ENCODE assay signal across 13 cellular contexts in genomic region chr7:45035909-45036308, GRCh38. TPM values are rescaled to one million over a fixed set of nuclear protein-coding genes. Genes with fewer than 3 reads are reported as not detected.
A peak's percentile ranks its signal among the peaks of the same experiment; 100 is the strongest.
DNase-seq lines count a peak whose midpoint lies in the region; ATAC-seq and TF ChIP-seq lines count a peak whose summit lies in the region.
"Had no signal": no experiment of that assay in that cellular context is flagged by ENCODE, and none has a peak within 500 bp of the region (broad histone marks: within the 10 kb centered on the region; RNA-seq: fewer than 3 reads in every experiment).

No MANE protein-coding gene starts in this region.

- H2AFZ ChIP-seq in Loucy (ENCODE audit: low read length) (no peak overlapping the region), SK-N-SH (ENCODE audit: low read depth) (no peak overlapping the region)

- H3K9ac ChIP-seq in Loucy (ENCODE audit: low read depth, low read length, poor library complexity, severe bottlenecking) = peak overlapping the region; percentile 37
- no peak overlapping the region for H3K9ac ChIP-seq in SK-N-SH

- peaks cover 89% of the 10 kb centered on the region for H3K79me2 ChIP-seq in Loucy (ENCODE audit: insufficient read depth, low read length)
- H3K79me2 ChIP-seq in SK-N-SH (ENCODE audit: insufficient read depth) = peaks cover 85% of the 10 kb centered on the region

- H3K4me2 ChIP-seq in Loucy (ENCODE audit: low read depth, low read length, poor library complexity, severe bottlenecking) = peak overlapping the region; percentile 58
- H3K4me2 ChIP-seq in SK-N-SH = no peak overlapping the region
- H3K4me2 ChIP-seq: smooth muscle cell had no signal

- H3K4me1 ChIP-seq in Loucy (ENCODE audit: insufficient read depth, low read length, poor library complexity, severe bottlenecking) (peaks cover 43% of the 10 kb centered on the region), SK-N-SH (ENCODE audit: control insufficient read depth in 1 of 2, insufficient read depth in 2 of 2, low read depth in 1 of 2, low read length in 1 of 2) (peaks cover 11 to 13% of the 10 kb centered on the region in 2 experiments; a peak in 3 of 4 replicates)

- TF ChIP-seq CTCF in Loucy (conservative IDR thresholded peaks at IDR 0.05; ENCODE audit: low read length) = no peak
- TF ChIP-seq CTCF in SK-N-SH (IDR thresholded peaks at IDR 0.05) = no peak

- H3K4me1 Mint-ChIP-seq in activated naive CD8-positive, alpha-beta T cell treated with anti-CD3 and anti-CD28 coated beads for 36 hours = peaks cover 62% of the 10 kb centered on the region
- H3K4me1 Mint-ChIP-seq in natural killer cell treated with Interleukin-12 subunit alpha and Interleukin-12 subunit beta and Interleukin-15 and Interleukin-18, amount 100 ng/mL, for 72 hours (ENCODE audit: low read depth in 2 of 2) = peaks cover 52 to 71% of the 10 kb centered on the region in 2 donors

- WGBS in SK-N-SH (ENCODE audit: low lambda C conversion rate) = 94% methylated on average over 6 of the region's 6 CpGs

- DNase-seq in NCI-H2029 (lab: John Stamatoyannopoulos, UW) (peak; percentile 5), NCI-H2029 treated with DMSO at 0.1 percent for 48 hours (lab: John Stamatoyannopoulos, UW) (no peak), G401 (ENCODE audit: low spot score) (no peak), SK-N-SH (no peak), SK-N-DZ (ENCODE audit: low spot score) (no peak)
- DNase-seq in activated naive CD8-positive, alpha-beta T cell treated with anti-CD3 and anti-CD28 coated beads for 36 hours = no peak
- DNase-seq in natural killer cell treated with Interleukin-12 subunit alpha and Interleukin-12 subunit beta and Interleukin-15 and Interleukin-18, amount 100 ng/mL, for 72 hours (ENCODE audit: low spot score) = no peak
- DNase-seq: ACHN, IMR-90 had no signal

- no peaks in the 10 kb centered on the region for H3K27me3 Mint-ChIP-seq in activated naive CD8-positive, alpha-beta T cell treated with anti-CD3 and anti-CD28 coated beads for 36 hours
- H3K27me3 Mint-ChIP-seq in natural killer cell treated with Interleukin-12 subunit alpha and Interleukin-12 subunit beta and Interleukin-15 and Interleukin-18, amount 100 ng/mL, for 72 hours = no peaks in the 10 kb centered on the region

- in situ Hi-C loops in G401 (cut with HindIII; ENCODE audit: low sequenced_read_pairs) = no loop called here

- H3K36me3 ChIP-seq in Loucy (ENCODE audit: insufficient read depth, low read length) (peaks cover 32% of the 10 kb centered on the region; the same call in 1 of the 2 replicates), SK-N-SH (replicated peaks in 1 of 2; ENCODE audit: control insufficient read depth in 1 of 2, insufficient read depth in 2 of 2, low read length in 1 of 2) (peaks cover 17 to 30% of the 10 kb centered on the region in 2 experiments)

- H3K27me3 ChIP-seq in Loucy (ENCODE audit: insufficient read depth, low read length, poor library complexity, severe bottlenecking) = no peaks in the 10 kb centered on the region
- H3K27me3 ChIP-seq in SK-N-SH (ENCODE audit: insufficient read depth) = no peaks in the 10 kb centered on the region

- H3K27ac ChIP-seq in SK-N-SH (ENCODE audit: low read depth in 2 of 2, low read length in 1 of 2) = no peak overlapping the region

- H3K9me2 ChIP-seq in Loucy (replicated peaks; ENCODE audit: low read depth, low read length) = no peaks in the 10 kb centered on the region
- no peaks in the 10 kb centered on the region for H3K9me2 ChIP-seq in SK-N-SH

- peak in 1 of 2 donors; percentile 37 for ATAC-seq in natural killer cell treated with Interleukin-12 subunit alpha and Interleukin-12 subunit beta and Interleukin-15 and Interleukin-18, amount 100 ng/mL, for 72 hours
- ATAC-seq: Right ventricle myocardium inferior had no signal

- H3F3A ChIP-seq in Loucy (ENCODE audit: low read depth) (no peaks in the 10 kb centered on the region), SK-N-SH (replicated peaks; ENCODE audit: insufficient read depth) (no peaks in the 10 kb centered on the region)

- TF ChIP-seq RAD21 in SK-N-SH (IDR thresholded peaks at IDR 0.05; ENCODE audit: low read length) = no peak

- TF ChIP-seq EP300 in SK-N-SH (IDR thresholded peaks at IDR 0.05; ENCODE audit: borderline replicate concordance in 1 of 2, low read depth in 1 of 2, low read length in 1 of 2) = no peak

- H4K20me1 ChIP-seq in Loucy (ENCODE audit: insufficient read depth, low read length, poor library complexity, severe bottlenecking) = peaks cover 74% of the 10 kb centered on the region
- peaks cover 31% of the 10 kb centered on the region for H4K20me1 ChIP-seq in SK-N-SH (ENCODE audit: insufficient read depth)

- peak overlapping the region; percentile 35 for H3K4me3 Mint-ChIP-seq in activated naive CD8-positive, alpha-beta T cell treated with anti-CD3 and anti-CD28 coated beads for 36 hours
- peak overlapping the region; percentile 78 for H3K4me3 Mint-ChIP-seq in natural killer cell treated with Interleukin-12 subunit alpha and Interleukin-12 subunit beta and Interleukin-15 and Interleukin-18, amount 100 ng/mL, for 72 hours

- H3K36me3 Mint-ChIP-seq in activated naive CD8-positive, alpha-beta T cell treated with anti-CD3 and anti-CD28 coated beads for 36 hours = peaks cover 14% of the 10 kb centered on the region
- peaks cover 14% of the 10 kb centered on the region for H3K36me3 Mint-ChIP-seq in natural killer cell treated with Interleukin-12 subunit alpha and Interleukin-12 subunit beta and Interleukin-15 and Interleukin-18, amount 100 ng/mL, for 72 hours

- POLR2A ChIA-PET in SK-N-SH (lab: Yijun Ruan, JAX) = no interaction called here

- no peaks in the 10 kb centered on the region for H3K9me3 Mint-ChIP-seq in activated naive CD8-positive, alpha-beta T cell treated with anti-CD3 and anti-CD28 coated beads for 36 hours
- H3K9me3 Mint-ChIP-seq in natural killer cell treated with Interleukin-12 subunit alpha and Interleukin-12 subunit beta and Interleukin-15 and Interleukin-18, amount 100 ng/mL, for 72 hours = no peaks in the 10 kb centered on the region

- CTCF ChIA-PET in SK-N-SH (lab: Yijun Ruan, JAX) = interaction anchor here (0.8 to 1.8 kb wide), 4 partner anchors 10 to 100 kb away, joined by 3 to 5 read pairs (median 4); no protein-coding TSS in a partner anchor

- H3K27ac Mint-ChIP-seq in activated naive CD8-positive, alpha-beta T cell treated with anti-CD3 and anti-CD28 coated beads for 36 hours = peak overlapping the region; percentile 57
- peak overlapping the region; percentile 75 to 78 for H3K27ac Mint-ChIP-seq in natural killer cell treated with Interleukin-12 subunit alpha and Interleukin-12 subunit beta and Interleukin-15 and Interleukin-18, amount 100 ng/mL, for 72 hours

- peak overlapping the region; percentile 30 for H3K4me3 ChIP-seq in Loucy (ENCODE audit: low read length, poor library complexity, severe bottlenecking)
- no peak overlapping the region for H3K4me3 ChIP-seq in SK-N-SH (ENCODE audit: low read depth in 2 of 2, low read length in 1 of 2)
- H3K4me3 ChIP-seq: smooth muscle cell had no signal

- H3K9me3 ChIP-seq in Loucy (ENCODE audit: insufficient read depth, low read depth, low read length) (no peaks in the 10 kb centered on the region), SK-N-SH (no peaks in the 10 kb centered on the region)

TF ChIP-seq in SK-N-SH, 30 proteins besides CTCF, POLR2A, EP300 and RAD21 (continues in another document):
- TF ChIP-seq POLR2AphosphoS5 (IDR thresholded peaks at IDR 0.05; ENCODE audit: low read depth, low read length) (no peak), USF1 (IDR thresholded peaks at IDR 0.05; ENCODE audit: borderline replicate concordance, low read depth) (no peak)

RNA-seq across cellular contexts. Expression of gene CCM2, which starts 35.9 kb away (rescaled TPM):
- 10 to 100 TPM; 50.8 to 51.6 TPM for total RNA-seq in activated naive CD8-positive, alpha-beta T cell treated with anti-CD3 and anti-CD28 coated beads for 36 hours
- 10 to 100 TPM; 59.2 to 68.4 TPM for total RNA-seq in natural killer cell treated with Interleukin-12 subunit alpha and Interleukin-12 subunit beta and Interleukin-15 and Interleukin-18, amount 100 ng/mL, for 72 hours
- total RNA-seq in G401 (2014; rRNA removed; shearing (Covaris generic)) = 30.2 and 34.2 TPM in 2 replicates
- 65.6 and 83.2 TPM in 2 replicates for polyA plus RNA-seq in SK-N-SH (2012; rRNA removed)
- polyA plus RNA-seq in SK-N-SH (2012; cell fraction: cytosol; rRNA removed) = 46.0 and 71.9 TPM in 2 replicates
- 81.6 and 98.7 TPM in 2 replicates for polyA plus RNA-seq in SK-N-SH (2012; cell fraction: nucleus; rRNA removed)
- polyA plus RNA-seq in SK-N-DZ (2014; cell fraction: cytosol; rRNA removed) = 31.1 and 38.3 TPM in 2 replicates
- 30.9 and 32.2 TPM in 2 replicates for polyA plus RNA-seq in SK-N-DZ (2014; cell fraction: nucleus; rRNA removed)

RNA-seq across cellular contexts. Expression of gene NACAD, which starts 52.9 kb away (rescaled TPM):
- total RNA-seq in activated naive CD8-positive, alpha-beta T cell treated with anti-CD3 and anti-CD28 coated beads for 36 hours = under 1 TPM; 0.35 to 0.50 TPM
- 1 to 10 TPM; 1.1 to 1.9 TPM for total RNA-seq in natural killer cell treated with Interleukin-12 subunit alpha and Interleukin-12 subunit beta and Interleukin-15 and Interleukin-18, amount 100 ng/mL, for 72 hours
- total RNA-seq in G401 (2014; rRNA removed; shearing (Covaris generic)) = not detected in 2 replicates
- polyA plus RNA-seq in SK-N-SH (2012; rRNA removed) = 1.5 and 2.8 TPM in 2 replicates
- polyA plus RNA-seq in SK-N-SH (2012; cell fraction: cytosol; rRNA removed) = 1.1 and 1.9 TPM in 2 replicates
- polyA plus RNA-seq in SK-N-SH (2012; cell fraction: nucleus; rRNA removed) = 5.8 and 9.2 TPM in 2 replicates
- polyA plus RNA-seq in SK-N-DZ (2014; cell fraction: cytosol; rRNA removed) = 13.3 and 13.4 TPM in 2 replicates
- polyA plus RNA-seq in SK-N-DZ (2014; cell fraction: nucleus; rRNA removed) = 11.7 and 20.9 TPM in 2 replicates

RNA-seq across cellular contexts. Expression of gene MYO1G, which starts 57.1 kb away (rescaled TPM):
- total RNA-seq in activated naive CD8-positive, alpha-beta T cell treated with anti-CD3 and anti-CD28 coated beads for 36 hours = 100 to 1,000 TPM; 302 to 306 TPM
- total RNA-seq in natural killer cell treated with Interleukin-12 subunit alpha and Interleukin-12 subunit beta and Interleukin-15 and Interleukin-18, amount 100 ng/mL, for 72 hours = 100 to 1,000 TPM; 465 to 518 TPM
- total RNA-seq in G401 (2014; rRNA removed; shearing (Covaris generic)) = 0.37 and 0.98 TPM in 2 replicates
- polyA plus RNA-seq in SK-N-SH (2012; rRNA removed) = 0.05 and 0.10 TPM in 2 replicates
- polyA plus RNA-seq in SK-N-SH (2012; cell fraction: cytosol; rRNA removed) = 0.01 TPM in 2 replicates
- 0.24 and 0.26 TPM in 2 replicates for polyA plus RNA-seq in SK-N-SH (2012; cell fraction: nucleus; rRNA removed)
- 0.09 TPM in 1 of 2 replicates, not detected in the other for polyA plus RNA-seq in SK-N-DZ (2014; cell fraction: cytosol; rRNA removed)
- 0.14 and 0.22 TPM in 2 replicates for polyA plus RNA-seq in SK-N-DZ (2014; cell fraction: nucleus; rRNA removed)
- total RNA-seq: epithelial cell of proximal tubule had no signal
- polyA plus RNA-seq: smooth muscle cell had no signal

Comparison
In these comparisons a context has a peak if more than half of its experiments do, and no peak if none do; other contexts are left out.
1. RNA of gene MYO1G, which starts 57.1 kb away (total RNA-seq): 465 to 518 TPM in natural killer cell treated with Interleukin-12 subunit alpha and Interleukin-12 subunit beta and Interleukin-15 and Interleukin-18, amount 100 ng/mL, for 72 hours and 302 to 306 TPM in activated naive CD8-positive, alpha-beta T cell treated with anti-CD3 and anti-CD28 coated beads for 36 hours; 0.37 to 0.98 TPM in G401; every median in the first group is over 100 times any median in the second.